ENCODE assay signal across 12 cellular contexts in genomic region chr10:28545967-28546644, GRCh38. TPM values are rescaled to one million over a fixed set of nuclear protein-coding genes. Genes with fewer than 3 reads are reported as not detected.
A peak's percentile ranks its signal among the peaks of the same experiment; 100 is the strongest.
DNase-seq lines count a peak whose midpoint lies in the region; ATAC-seq and TF ChIP-seq lines count a peak whose summit lies in the region.
"Had no signal": no experiment of that assay in that cellular context is flagged by ENCODE, and none has a peak within 500 bp of the region (broad histone marks: within the 10 kb centered on the region; RNA-seq: fewer than 3 reads in every experiment).

No MANE protein-coding gene starts in this region.

- no peak for TF ChIP-seq CTCF in KMS-11 (conservative IDR thresholded peaks at IDR 0.05; ENCODE audit: low read depth, low read length)
- no peak for TF ChIP-seq CTCF in RWPE1 (conservative IDR thresholded peaks at IDR 0.05; ENCODE audit: low read depth)

- peaks cover 60% of the 10 kb centered on the region for H3K36me3 Mint-ChIP-seq in activated CD4-positive, alpha-beta T cell treated with anti-CD3 and anti-CD28 coated beads, Interleukin-2, amount 10 ng/mL, durations not matched to agents 7 days and 5 days (ENCODE audit: low read depth)
- peaks cover 50% of the 10 kb centered on the region for H3K36me3 Mint-ChIP-seq in natural killer cell treated with Interleukin-12 subunit alpha and Interleukin-12 subunit beta and Interleukin-15 and Interleukin-18, amount 100 ng/mL, for 72 hours

- H3K4me1 ChIP-seq in KMS-11 (ENCODE audit: low read depth, poor library complexity, severe bottlenecking) = peaks cover 71% of the 10 kb centered on the region

- peak overlapping the region; percentile 45 for H3K27ac ChIP-seq in KMS-11
- no peak overlapping the region for H3K27ac ChIP-seq in RWPE1

- H3K36me3 ChIP-seq in KMS-11 (ENCODE audit: insufficient read depth) = peaks cover 5% of the 10 kb centered on the region; the same call in 1 of the 2 replicates

- POLR2A ChIA-PET in activated CD4-positive, alpha-beta T cell treated with anti-CD3 and anti-CD28 coated beads, Interleukin-2, amount 10 ng/mL, durations not matched to agents 7 days and 5 days (lab: Charles Lee) = no interaction called here
- POLR2A ChIA-PET in RWPE1 (lab: Yijun Ruan, JAX; ENCODE audit: low non-redundant PET) = no interaction called here

- H3K27me3 ChIP-seq in KMS-11 (ENCODE audit: insufficient read depth, low read depth) = no peaks in the 10 kb centered on the region

- H3K27me3 Mint-ChIP-seq in activated CD4-positive, alpha-beta T cell treated with anti-CD3 and anti-CD28 coated beads, Interleukin-2, amount 10 ng/mL, durations not matched to agents 7 days and 5 days = no peaks in the 10 kb centered on the region
- H3K27me3 Mint-ChIP-seq in natural killer cell treated with Interleukin-12 subunit alpha and Interleukin-12 subunit beta and Interleukin-15 and Interleukin-18, amount 100 ng/mL, for 72 hours = no peaks in the 10 kb centered on the region

- peak overlapping the region; percentile 51 for H3K27ac Mint-ChIP-seq in activated CD4-positive, alpha-beta T cell treated with anti-CD3 and anti-CD28 coated beads, Interleukin-2, amount 10 ng/mL, durations not matched to agents 7 days and 5 days
- peak overlapping the region; percentile 26 to 40 for H3K27ac Mint-ChIP-seq in natural killer cell treated with Interleukin-12 subunit alpha and Interleukin-12 subunit beta and Interleukin-15 and Interleukin-18, amount 100 ng/mL, for 72 hours

- peaks cover 36% of the 10 kb centered on the region for H4K20me1 ChIP-seq in KMS-11 (ENCODE audit: insufficient read depth)

- H3K4me3 Mint-ChIP-seq in activated CD4-positive, alpha-beta T cell treated with anti-CD3 and anti-CD28 coated beads, Interleukin-2, amount 10 ng/mL, durations not matched to agents 7 days and 5 days = no peak overlapping the region
- H3K4me3 Mint-ChIP-seq in natural killer cell treated with Interleukin-12 subunit alpha and Interleukin-12 subunit beta and Interleukin-15 and Interleukin-18, amount 100 ng/mL, for 72 hours = peak overlapping the region; percentile 32

- H3K79me2 ChIP-seq in KMS-11 (ENCODE audit: insufficient read depth, low read depth) = peaks cover 96% of the 10 kb centered on the region

- H3K9ac ChIP-seq in KMS-11 = no peak overlapping the region

- CTCF ChIA-PET in activated CD4-positive, alpha-beta T cell treated with anti-CD3 and anti-CD28 coated beads, Interleukin-2, amount 10 ng/mL, durations not matched to agents 7 days and 5 days (lab: Charles Lee) = interaction anchor here (0.7 to 1.8 kb wide), 3 partner anchors 11 to 343 kb away, joined by 3 to 5 read pairs (median 4); partner anchors contain the start of gene WAC
- CTCF ChIA-PET in RWPE1 (lab: Yijun Ruan, JAX) = interaction anchor here (0.6 to 0.7 kb wide), 3 partner anchors 10 to 54 kb away, joined by 3 to 4 read pairs (median 3); no protein-coding TSS in a partner anchor

- peak; percentile 18 for DNase-seq in activated CD4-positive, alpha-beta T cell treated with anti-CD3 and anti-CD28 coated beads, Interleukin-2, amount 10 ng/mL, durations not matched to agents 7 days and 5 days
- DNase-seq in activated CD4-positive, alpha-beta T cell treated with anti-CD3 and anti-CD28 coated beads for 4 hours = no peak
- no peak for DNase-seq in natural killer cell treated with Interleukin-12 subunit alpha and Interleukin-12 subunit beta and Interleukin-15 and Interleukin-18, amount 100 ng/mL, for 72 hours (ENCODE audit: low spot score)
- DNase-seq in stimulated activated CD4-positive, alpha-beta T cell treated with anti-CD3 and anti-CD28 coated beads, Interleukin-2, amount 100 ng/mL, for 24 hours = no peak
- DNase-seq in RWPE1 (ENCODE audit: low spot score) (no peak), DMS 273 treated with DMSO at 0.1 percent for 48 hours (lab: John Stamatoyannopoulos, UW) (no peak)
- DNase-seq: ACHN; activated effector memory CD4-positive, alpha-beta T cell treated with Interleukin-2 at 50 U/mL for 16 hours; effector CD4-positive, alpha-beta T cell; small intestine had no signal

- H3K4me2 ChIP-seq in KMS-11 = peak overlapping the region; percentile 35

- H2AFZ ChIP-seq in KMS-11 (ENCODE audit: low read depth) = no peak overlapping the region

- peaks cover 69% of the 10 kb centered on the region for H3K4me1 Mint-ChIP-seq in activated CD4-positive, alpha-beta T cell treated with anti-CD3 and anti-CD28 coated beads, Interleukin-2, amount 10 ng/mL, durations not matched to agents 7 days and 5 days
- peaks cover 47 to 66% of the 10 kb centered on the region in 2 donors for H3K4me1 Mint-ChIP-seq in natural killer cell treated with Interleukin-12 subunit alpha and Interleukin-12 subunit beta and Interleukin-15 and Interleukin-18, amount 100 ng/mL, for 72 hours (ENCODE audit: low read depth in 2 of 2)

- H3K4me3 ChIP-seq in KMS-11 (IDR thresholded peaks at IDR 0.05; ENCODE audit: insufficient read depth, low read depth, low read length) = no peak overlapping the region

- H3K9me3 Mint-ChIP-seq in activated CD4-positive, alpha-beta T cell treated with anti-CD3 and anti-CD28 coated beads, Interleukin-2, amount 10 ng/mL, durations not matched to agents 7 days and 5 days = no peaks in the 10 kb centered on the region
- no peaks in the 10 kb centered on the region for H3K9me3 Mint-ChIP-seq in natural killer cell treated with Interleukin-12 subunit alpha and Interleukin-12 subunit beta and Interleukin-15 and Interleukin-18, amount 100 ng/mL, for 72 hours

- ATAC-seq in GM21619 (IDR thresholded peaks at IDR 0.05; ENCODE audit: unreplicated experiment) = peak; percentile 65
- no peak for ATAC-seq in natural killer cell treated with Interleukin-12 subunit alpha and Interleukin-12 subunit beta and Interleukin-15 and Interleukin-18, amount 100 ng/mL, for 72 hours

RNA-seq across cellular contexts. Expression of gene WAC, which starts 13.2 kb away (rescaled TPM):
- total RNA-seq in activated CD4-positive, alpha-beta T cell treated with anti-CD3 and anti-CD28 coated beads, Interleukin-2, amount 10 ng/mL, durations not matched to agents 7 days and 5 days = 100 to 1,000 TPM; 126 to 145 TPM
- total RNA-seq in natural killer cell treated with Interleukin-12 subunit alpha and Interleukin-12 subunit beta and Interleukin-15 and Interleukin-18, amount 100 ng/mL, for 72 hours = 100 to 1,000 TPM; 136 to 146 TPM
